ENCODE assay signal across 14 cellular contexts in the genomic region with DNA sequence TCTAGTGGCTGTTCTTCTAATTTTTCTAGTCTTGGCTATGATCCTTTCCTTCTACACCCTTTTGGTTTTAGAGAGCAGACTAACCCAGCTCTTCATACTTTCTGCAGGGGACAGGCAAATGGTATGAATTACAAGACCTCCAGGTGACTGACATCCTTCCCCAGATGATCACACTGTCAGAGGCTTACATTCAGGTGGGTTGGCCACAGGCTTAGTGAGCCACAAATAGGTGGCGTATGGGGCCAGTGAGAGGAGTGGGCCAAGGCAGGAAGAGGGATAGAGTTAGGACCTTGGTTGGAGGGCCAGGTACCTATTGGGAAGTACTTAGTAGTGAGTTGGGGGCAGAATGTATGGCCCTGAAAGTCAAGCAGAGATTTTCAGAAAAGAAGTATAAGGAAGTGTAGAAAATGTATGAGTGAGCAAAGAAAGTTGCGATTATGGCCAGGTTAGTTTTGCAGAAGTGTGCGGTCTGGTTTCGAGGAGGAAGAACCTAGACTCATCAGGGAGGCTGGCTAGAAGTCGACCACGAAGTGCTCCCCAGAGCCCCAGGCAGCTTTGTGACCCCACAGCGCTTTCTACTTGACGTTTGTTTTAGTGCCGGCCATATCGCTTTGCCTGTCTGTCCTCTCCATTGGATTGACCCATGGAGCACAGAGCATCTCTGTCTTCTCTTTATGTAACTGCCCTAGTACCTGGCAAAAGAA. TPM values are rescaled to one million over a fixed set of nuclear protein-coding genes. Genes with fewer than 3 reads are reported as not detected.
DNase-seq lines count a peak whose midpoint lies in the region; ATAC-seq and TF ChIP-seq lines count a peak whose summit lies in the region.
"Had no signal": no experiment of that assay in that cellular context is flagged by ENCODE, and none has a peak within 500 bp of the region (broad histone marks: within the 10 kb centered on the region; RNA-seq: fewer than 3 reads in every experiment).

No MANE protein-coding gene starts in this region.

- peaks cover 14% of the 10 kb centered on the region for H4K20me1 ChIP-seq in IMR-90 (ENCODE audit: insufficient read depth, low read length)

- no peak overlapping the region for H3K27ac ChIP-seq in CD4-positive, alpha-beta memory T cell (ENCODE audit: low read depth, low read length)
- H3K27ac ChIP-seq in IMR-90 (ENCODE audit: insufficient read depth, low read length) = peak overlapping the region; percentile 53; the same call in 1 of the 2 replicates
- H3K27ac ChIP-seq: SJCRH30 had no signal

- peak; percentile 80 for ATAC-seq in GM21367 (IDR thresholded peaks at IDR 0.05; ENCODE audit: unreplicated experiment)
- ATAC-seq in IMR-90 (ENCODE audit: low read depth) = no peak
- ATAC-seq in left lobe of liver = no peak

- peaks cover 0 to 1% (median 0%) of the 10 kb centered on the region in 8 donors for H3K9me3 Mint-ChIP-seq in CD4-positive, alpha-beta memory T cell

- 94% methylated on average over 5 of the region's 10 CpGs; no CpG with 5 or more reads in 1 of the 2 experiments for WGBS in IMR-90 (ENCODE audit: extremely low coverage in 2 of 2, insufficient read length in 1 of 2), 2 experiments

- H3K4me3 Mint-ChIP-seq in CD4-positive, alpha-beta memory T cell = no peak overlapping the region

- H3K9me1 ChIP-seq in IMR-90 (ENCODE audit: insufficient read depth, low read length) = peaks cover 15% of the 10 kb centered on the region

- peaks cover 70% of the 10 kb centered on the region for H3K36me3 ChIP-seq in CD4-positive, alpha-beta memory T cell (ENCODE audit: insufficient read depth, low read length)
- H3K36me3 ChIP-seq in IMR-90 (ENCODE audit: control insufficient read depth, insufficient read depth, low read length) = peaks cover 52% of the 10 kb centered on the region

- 0 out of 2 replicates have a peak overlapping the region, but pooled peaks have one; percentile 20 for H3K14ac ChIP-seq in IMR-90 (replicated peaks; ENCODE audit: low read depth, low read length)

- H3K4me2 ChIP-seq in IMR-90 (ENCODE audit: low read depth, low read length) = no peak overlapping the region

- CTCF ChIA-PET in CD4-positive, alpha-beta memory T cell (lab: Charles Lee; ENCODE audit: partially characterized antibody) = interaction anchor here (3.0 kb wide), 1 partner anchor 10 kb away, joined by 16 read pairs; no protein-coding TSS in a partner anchor
- CTCF ChIA-PET in IMR-90 (lab: Yijun Ruan, JAX) = interaction anchor here (1.1 to 3.9 kb wide), 4 partner anchors 11 to 61 kb away, joined by 5 to 31 read pairs (median 8); no protein-coding TSS in a partner anchor

- dilution Hi-C loops in IMR-90 (cut with HindIII; ENCODE audit: low sequenced_read_pairs, unreplicated experiment) = no loop called here

- H3K18ac ChIP-seq in IMR-90 (ENCODE audit: low read depth, low read length) = peak overlapping the region; percentile 20; the same call in 1 of the 2 replicates

- no peak overlapping the region; the same call in 1 of the 2 replicates for H4K5ac ChIP-seq in IMR-90 (ENCODE audit: low read depth, low read length)

- peak overlapping the region; percentile 40; the same call in 1 of the 2 replicates for H2AK5ac ChIP-seq in IMR-90 (ENCODE audit: low read depth, low read length)

- no peaks in the 10 kb centered on the region for H3K27me3 ChIP-seq in CD4-positive, alpha-beta memory T cell (ENCODE audit: insufficient read depth, low read length)
- H3K27me3 ChIP-seq in IMR-90 (ENCODE audit: control insufficient read depth, insufficient read depth, low read length) = no peaks in the 10 kb centered on the region
- H3K27me3 ChIP-seq: SJCRH30 had no signal

- in situ Hi-C loops in IMR-90 (cut with MboI; ENCODE audit: low sequenced_read_pairs) = loop anchor here (5.0 kb wide), 1 partner anchor 59 kb away; no protein-coding TSS in a partner anchor

- H3K4me1 Mint-ChIP-seq in CD4-positive, alpha-beta memory T cell = peaks cover 0 to under 1% (median under 1%) of the 10 kb centered on the region in 4 donors

- peak overlapping the region; percentile 86; the same call in 2 of the 3 replicates for H2BK15ac ChIP-seq in IMR-90 (ENCODE audit: low read depth, low read length)

- peak overlapping the region; percentile 96 for H2BK5ac ChIP-seq in IMR-90 (ENCODE audit: low read depth, low read length, poor library complexity, severe bottlenecking)

- no peaks in the 10 kb centered on the region for H3K9me3 ChIP-seq in CD4-positive, alpha-beta memory T cell (ENCODE audit: control insufficient read depth in 1 of 2, low read length in 2 of 2)
- H3K9me3 ChIP-seq in IMR-90 (ENCODE audit: control insufficient read depth, insufficient read depth, low read length) = no peaks in the 10 kb centered on the region
- H3K9me3 ChIP-seq: SJCRH30 had no signal

- peak overlapping the region; percentile 20 for H3K9ac ChIP-seq in IMR-90 (ENCODE audit: low read depth, low read length)

- peak overlapping the region; percentile 5 for H2AK9ac ChIP-seq in IMR-90 (replicated peaks; ENCODE audit: low read depth, low read length, poor library complexity)

- H3K36me3 Mint-ChIP-seq in CD4-positive, alpha-beta memory T cell = peaks cover 45 to 75% of the 10 kb centered on the region in 2 donors

- no peaks in the 10 kb centered on the region for H3K4me1 ChIP-seq in CD4-positive, alpha-beta memory T cell (ENCODE audit: insufficient read depth, low read length)
- peaks cover 24% of the 10 kb centered on the region for H3K4me1 ChIP-seq in IMR-90 (ENCODE audit: control insufficient read depth, insufficient read depth, low read length)
- H3K4me1 ChIP-seq: SJCRH30 had no signal

- H3K4me3 ChIP-seq in CD4-positive, alpha-beta memory T cell (ENCODE audit: low read length in 2 of 2) = no peak overlapping the region
- no peak overlapping the region for H3K4me3 ChIP-seq in IMR-90 (ENCODE audit: insufficient read depth, low read depth, low read length)
- H3K4me3 ChIP-seq: SJCRH30 had no signal

- intact Hi-C loops in CD4-positive, alpha-beta memory T cell (cut with micrococcal nuclease) = no loop called here
- intact Hi-C loops in IMR-90 (cut with micrococcal nuclease) = loop anchor here (1.0 kb wide), 2 partner anchors 59 to 166 kb away; no protein-coding TSS in a partner anchor

- H2BK20ac ChIP-seq in IMR-90 (ENCODE audit: low read depth, low read length) = peak overlapping the region; percentile 18; the same call in 1 of the 2 replicates

- no peak for TF ChIP-seq POLR2A in IMR-90 (IDR thresholded peaks at IDR 0.05; ENCODE audit: low read depth, low read length)

- H3K23ac ChIP-seq in IMR-90 (ENCODE audit: low read depth, low read length) = no peak overlapping the region

- H3K4ac ChIP-seq in IMR-90 (ENCODE audit: low read depth, low read length) = peak overlapping the region; percentile 77

- peak overlapping the region; percentile 39 for H4K91ac ChIP-seq in IMR-90 (ENCODE audit: insufficient read depth, low read depth, low read length)

- no peak for DNase-seq in CD4-positive, alpha-beta memory T cell
- DNase-seq in IMR-90 (no peak), germinal center (ENCODE audit: low spot score) (peak; percentile 63), HuH-7.5 (ENCODE audit: low spot score) (no peak), SHP77 (lab: John Stamatoyannopoulos, UW) (no peak), left lobe of liver (ENCODE audit: low spot score) (no peak)
- no peak for DNase-seq in activated CD4-positive, alpha-beta T cell treated with anti-CD3 and anti-CD28 coated beads for 48 hours
- DNase-seq: left ventricle myocardium superior, NCI-H1105 had no signal

- H2BK120ac ChIP-seq in IMR-90 (ENCODE audit: low read depth, low read length) = peak overlapping the region; percentile 13; the same call in 1 of the 2 replicates

- H3K27ac Mint-ChIP-seq in CD4-positive, alpha-beta memory T cell = peak overlapping the region in 4 of 7 donors; percentile 6 to 76 (median 49)

- peaks cover 14 to 18% of the 10 kb centered on the region in 2 experiments for H3K79me1 ChIP-seq in IMR-90 (ENCODE audit: low read depth in 1 of 2, low read length in 2 of 2)

- no TSS peak for BruUV-seq in IMR-90 (replicated peaks; lab: Mats Ljungman, UMichigan)

- no peak overlapping the region for H2AFZ ChIP-seq in IMR-90 (replicated peaks; ENCODE audit: low read length, poor library complexity)

- H3K27me3 Mint-ChIP-seq in CD4-positive, alpha-beta memory T cell = no peaks in the 10 kb centered on the region

- peak overlapping the region; percentile 67 to 77; a peak in 2 of 4 replicates for H4K8ac ChIP-seq in IMR-90 (ENCODE audit: low read depth in 2 of 2, low read length in 2 of 2)

- TF ChIP-seq CTCF in IMR-90 (conservative IDR thresholded peaks at IDR 0.05; ENCODE audit: low read depth, low read length) = no peak

- POLR2A ChIA-PET in CD4-positive, alpha-beta memory T cell (lab: Charles Lee; ENCODE audit: partially characterized antibody) = no interaction called here
- POLR2A ChIA-PET in IMR-90 (lab: Charles Lee; ENCODE audit: unreplicated experiment) = no interaction called here

- TF ChIP-seq RAD21 in IMR-90 (IDR thresholded peaks at IDR 0.05; ENCODE audit: low read length) = no peak

- H3K56ac ChIP-seq in IMR-90 (ENCODE audit: extremely low read depth, insufficient read depth, low read length) = no peak overlapping the region

RNA-seq across cellular contexts. Expression of a gene that starts 20.0 kb away (rescaled TPM):
- not detected for total RNA-seq in CD4-positive, alpha-beta memory T cell
- polyA plus RNA-seq in CD4-positive, alpha-beta memory T cell = not detected
- not detected in 2 replicates for total RNA-seq in IMR-90 (2012; rRNA removed)
- polyA plus RNA-seq in IMR-90 (2012; rRNA removed) = not detected in 2 replicates
- polyA plus RNA-seq in IMR-90 (2012; cell fraction: cytosol; rRNA removed) = 0.07 TPM in 1 of 2 replicates, not detected in the other
- polyA plus RNA-seq in IMR-90 (2012; cell fraction: nucleus; rRNA removed; ENCODE audit: low replicate concordance) = not detected in 2 replicates
- total RNA-seq in left lobe of liver = 9.8 TPM
- total RNA-seq: activated CD8-positive, alpha-beta memory T cell treated with anti-CD3 and anti-CD28 coated beads for 36 hours; cardiac septum; fibroblast of villous mesenchyme; SJCRH30 had no signal

RNA-seq across cellular contexts. Expression of a gene that starts 32.0 kb away (rescaled TPM):
- 10 to 100 TPM; 57.2 to 61.7 TPM for total RNA-seq in CD4-positive, alpha-beta memory T cell
- polyA plus RNA-seq in CD4-positive, alpha-beta memory T cell = 10 to 100 TPM; 72.5 to 90.2 TPM
- total RNA-seq in IMR-90 (2012; rRNA removed) (48.0 and 71.7 TPM in 2 replicates), left lobe of liver (18.6 TPM)
- 39.4 and 40.5 TPM in 2 replicates for polyA plus RNA-seq in IMR-90 (2012; rRNA removed)
- polyA plus RNA-seq in IMR-90 (2012; cell fraction: cytosol; rRNA removed) = 33.7 and 130 TPM in 2 replicates
- 40.8 and 58.0 TPM in 2 replicates for polyA plus RNA-seq in IMR-90 (2012; cell fraction: nucleus; rRNA removed; ENCODE audit: low replicate concordance)

RNA-seq across cellular contexts. Expression of a gene that starts 36.1 kb away (rescaled TPM):
- total RNA-seq in CD4-positive, alpha-beta memory T cell = 10 to 100 TPM; 87.3 to 89.9 TPM
- polyA plus RNA-seq in CD4-positive, alpha-beta memory T cell = 10 to 100 TPM; 16.9 to 19.4 TPM
- total RNA-seq in IMR-90 (2012; rRNA removed) = 5.8 and 6.8 TPM in 2 replicates
- 6.7 and 10.1 TPM in 2 replicates for polyA plus RNA-seq in IMR-90 (2012; rRNA removed)
- 2.2 and 3.1 TPM in 2 replicates for polyA plus RNA-seq in IMR-90 (2012; cell fraction: cytosol; rRNA removed)
- 7.7 and 18.6 TPM in 2 replicates for polyA plus RNA-seq in IMR-90 (2012; cell fraction: nucleus; rRNA removed; ENCODE audit: low replicate concordance)
- total RNA-seq in left lobe of liver = 15.9 TPM

RNA-seq across cellular contexts. Expression of a gene that starts 45.5 kb away (rescaled TPM):
- 10 to 100 TPM; 13.3 to 14.3 TPM for total RNA-seq in CD4-positive, alpha-beta memory T cell
- 10 to 100 TPM; 15.3 to 17.9 TPM for polyA plus RNA-seq in CD4-positive, alpha-beta memory T cell
- total RNA-seq in IMR-90 (2012; rRNA removed) (4.7 and 4.8 TPM in 2 replicates), left lobe of liver (20.0 TPM)
- polyA plus RNA-seq in IMR-90 (2012; rRNA removed) = 16.3 and 19.1 TPM in 2 replicates
- polyA plus RNA-seq in IMR-90 (2012; cell fraction: cytosol; rRNA removed) = 15.8 and 27.0 TPM in 2 replicates
- polyA plus RNA-seq in IMR-90 (2012; cell fraction: nucleus; rRNA removed; ENCODE audit: low replicate concordance) = 30.8 and 68.9 TPM in 2 replicates

RNA-seq across cellular contexts. Expression of a gene that starts 46.2 kb away (rescaled TPM):
- 10 to 100 TPM; 17.2 to 20.0 TPM for total RNA-seq in CD4-positive, alpha-beta memory T cell
- 10 to 100 TPM; 22.3 to 32.2 TPM for polyA plus RNA-seq in CD4-positive, alpha-beta memory T cell
- not detected in 2 replicates for total RNA-seq in IMR-90 (2012; rRNA removed)
- polyA plus RNA-seq in IMR-90 (2012; rRNA removed) = not detected in 2 replicates
- polyA plus RNA-seq in IMR-90 (2012; cell fraction: cytosol; rRNA removed) = not detected in 2 replicates
- polyA plus RNA-seq in IMR-90 (2012; cell fraction: nucleus; rRNA removed; ENCODE audit: low replicate concordance) = 0.13 and 0.24 TPM in 2 replicates
- total RNA-seq in left lobe of liver = 0.68 TPM
- total RNA-seq: fibroblast of villous mesenchyme, SJCRH30 had no signal

Comparison
In these comparisons a context has a peak if more than half of its experiments do, and no peak if none do; other contexts are left out.
1. RNA of a gene that starts 20.0 kb away (total RNA-seq): 9.8 TPM in left lobe of liver (single experiment); not detected in CD4-positive, alpha-beta memory T cell and not detected in IMR-90; every median in the first group is over 10 times any median in the second.